15 cellular contexts compared by ENCODE assay signal in genomic region chr16:81198635-81199034, GRCh38. TPM values are rescaled to one million over a fixed set of nuclear protein-coding genes. Genes with fewer than 3 reads are reported as not detected.
A peak's percentile ranks its signal among the peaks of the same experiment; 100 is the strongest.
DNase-seq lines count a peak whose midpoint lies in the region; ATAC-seq, FAIRE-seq and TF ChIP-seq lines count a peak whose summit lies in the region.
"Had no signal": no experiment of that assay in that cellular context is flagged by ENCODE, and none has a peak within 500 bp of the region (broad histone marks: within the 10 kb centered on the region; RNA-seq: fewer than 3 reads in every experiment).

No MANE protein-coding gene starts in this region.

- H3K9me3 ChIP-seq in kidney (ENCODE audit: control insufficient read depth in 1 of 2, low read length in 2 of 2) (no peaks in the 10 kb centered on the region), SJCRH30 (replicated peaks) (no peaks in the 10 kb centered on the region)
- H3K9me3 ChIP-seq: esophagus muscularis mucosa had no signal

- H3K27ac ChIP-seq in kidney (ENCODE audit: low read depth in 2 of 2, low read length in 2 of 2) (no peak overlapping the region), SJCRH30 (no peak overlapping the region)
- H3K27ac ChIP-seq: esophagus muscularis mucosa had no signal

- TF ChIP-seq CTCF in HFFc6 (IDR thresholded peaks at IDR 0.05), result peak; percentile 55
- TF ChIP-seq CTCF in kidney (IDR thresholded peaks at IDR 0.05; ENCODE audit: borderline replicate concordance, extremely low read depth, insufficient read depth), result peak; percentile 7
- no peak for TF ChIP-seq CTCF in lower leg skin (IDR thresholded peaks at IDR 0.05)

- WGBS in lower leg skin, 2 donors, result 80% methylated on average over 8 to 9 of the region's 9 CpGs

- no peak overlapping the region for H3K27ac Mint-ChIP-seq in HFFc6
- H3K27ac Mint-ChIP-seq in activated T-helper 17 cell treated with anti-CD3 and anti-CD28 coated beads, Interleukin-2, amount 50 U/mL, for 72 hours, result no peak overlapping the region
- H3K27ac Mint-ChIP-seq: CD14-positive monocyte, nephron had no signal

- no peaks in the 10 kb centered on the region for H3K27me3 ChIP-seq in SJCRH30

- TF ChIP-seq POLR2A in lower leg skin (IDR thresholded peaks at IDR 0.05), result no peak

- in situ Hi-C loops in T47D (cut with HindIII; ENCODE audit: low pct_unique_long_range_greater_than_20kb, low sequenced_read_pairs), result no loop called here

- H3K36me3 Mint-ChIP-seq in HFFc6 (ENCODE audit: low read depth), result no peaks in the 10 kb centered on the region
- H3K36me3 Mint-ChIP-seq in activated T-helper 17 cell treated with anti-CD3 and anti-CD28 coated beads, Interleukin-2, amount 50 U/mL, for 72 hours (ENCODE audit: low read depth), result no peaks in the 10 kb centered on the region
- H3K36me3 Mint-ChIP-seq: CD14-positive monocyte had no signal

- no peaks in the 10 kb centered on the region for H3K9me3 Mint-ChIP-seq in HFFc6
- H3K9me3 Mint-ChIP-seq in activated T-helper 17 cell treated with anti-CD3 and anti-CD28 coated beads, Interleukin-2, amount 50 U/mL, for 72 hours, result no peaks in the 10 kb centered on the region
- H3K9me3 Mint-ChIP-seq: CD14-positive monocyte, nephron had no signal

- intact Hi-C loops in kidney (cut with DNase I), result no loop called here
- intact Hi-C loops in lower leg skin (cut with DNase I; ENCODE audit: low total_unique reads), result no loop called here

- H3K36me3 ChIP-seq in kidney (ENCODE audit: control insufficient read depth in 1 of 2, insufficient read depth in 2 of 2, low read length in 2 of 2), result no peaks in the 10 kb centered on the region
- H3K36me3 ChIP-seq in SJCRH30, result no peaks in the 10 kb centered on the region
- H3K36me3 ChIP-seq: esophagus muscularis mucosa had no signal

- H3K9ac ChIP-seq in kidney (ENCODE audit: low read length in 2 of 2), result no peak overlapping the region

- H3K27me3 Mint-ChIP-seq in HFFc6 (ENCODE audit: insufficient read depth), result peaks cover 37% of the 10 kb centered on the region
- H3K27me3 Mint-ChIP-seq in activated T-helper 17 cell treated with anti-CD3 and anti-CD28 coated beads, Interleukin-2, amount 50 U/mL, for 72 hours, result peaks cover 22% of the 10 kb centered on the region

- ATAC-seq in activated T-helper 17 cell treated with anti-CD3 and anti-CD28 coated beads, Interleukin-2, amount 50 U/mL, for 72 hours (replicated peaks), result no peak

- no peak overlapping the region for H3K4me3 Mint-ChIP-seq in HFFc6
- H3K4me3 Mint-ChIP-seq in activated T-helper 17 cell treated with anti-CD3 and anti-CD28 coated beads, Interleukin-2, amount 50 U/mL, for 72 hours, result no peak overlapping the region
- H3K4me3 Mint-ChIP-seq: CD14-positive monocyte, nephron had no signal

- H3K4me3 ChIP-seq in kidney (ENCODE audit: low read length in 2 of 2) (no peak overlapping the region), SJCRH30 (no peak overlapping the region), lower leg skin (ENCODE audit: low read depth, poor library complexity, severe bottlenecking) (no peak overlapping the region)
- H3K4me3 ChIP-seq: esophagus muscularis mucosa had no signal

- DNase-seq in AG08396 (ENCODE audit: low spot score), result peak; percentile 33
- no peak for DNase-seq in HFFc6
- DNase-seq in T47D (ENCODE audit: low read depth in 1 of 2, low spot score in 1 of 2), result peak; percentile 63 to 84
- DNase-seq in kidney, result no peak
- DNase-seq in SJCRH30, result no peak
- DNase-seq in lower leg skin (ENCODE audit: low spot score in 2 of 2), result no peak
- no peak for DNase-seq in NCI-H146 (lab: John Stamatoyannopoulos, UW)
- DNase-seq: activated CD4-positive, alpha-beta T cell treated with anti-CD3 and anti-CD28 coated beads, Interleukin-2, amount 50 U/mL, for 1 hour; activated gamma-delta T cell treated with Interleukin-2 at 50 U/mL for 16 hours; central memory CD4-positive, alpha-beta T cell had no signal

- H3K4me1 ChIP-seq in kidney (ENCODE audit: control insufficient read depth in 1 of 2, insufficient read depth in 1 of 2, low read depth in 1 of 2, low read length in 2 of 2) (no peaks in the 10 kb centered on the region), SJCRH30 (no peaks in the 10 kb centered on the region)
- H3K4me1 ChIP-seq: esophagus muscularis mucosa had no signal

- no peak for FAIRE-seq in kidney (lab: Jason Lieb, UNC)

- no peaks in the 10 kb centered on the region for H3K4me1 Mint-ChIP-seq in HFFc6 (ENCODE audit: low read depth)
- H3K4me1 Mint-ChIP-seq in activated T-helper 17 cell treated with anti-CD3 and anti-CD28 coated beads, Interleukin-2, amount 50 U/mL, for 72 hours, result no peaks in the 10 kb centered on the region
- H3K4me1 Mint-ChIP-seq: CD14-positive monocyte, nephron had no signal

RNA-seq across cellular contexts. Expression of gene BCO1, which starts 39.9 kb away (rescaled TPM):
- not detected for total RNA-seq in HFFc6 (2021; fragmentation: NEBNext Ultra II Directional; extraction: Animal tissue kit (Norgen Biotek cat#: 25700))
- total RNA-seq in kidney (3.0 TPM), lower leg skin (under 1 TPM in 2 of 4 donors, not detected in 2; 0.12 to 0.29 TPM)
- 1.4 TPM for polyA plus RNA-seq in kidney (ENCODE audit: insufficient read depth, low read depth, low replicate concordance)
- not detected in 2 replicates for total RNA-seq in SJCRH30 (2014; rRNA removed; shearing (Covaris generic))
- total RNA-seq in activated T-helper 17 cell treated with anti-CD3 and anti-CD28 coated beads, Interleukin-2, amount 50 U/mL, for 72 hours, result not detected
- total RNA-seq: HT1080 had no signal
- polyA plus RNA-seq: CD14-positive monocyte had no signal

Comparison
In these comparisons a context has a peak if more than half of its experiments do, and no peak if none do; other contexts are left out.
1. DNase-seq: peak in AG08396 (single experiment) and T47D (2 of 2); none in HFFc6 (single experiment), kidney (single experiment), SJCRH30 (0 of 2), lower leg skin (0 of 2) and NCI-H146 (single experiment).
2. CTCF ChIP-seq: peak in HFFc6 (single experiment) and kidney (single experiment); none in lower leg skin (0 of 3).